Comparison of ENCODE assay signal across 8 cellular contexts in genomic region chr6:12009180-12009748, GRCh38. TPM values are rescaled to one million over a fixed set of nuclear protein-coding genes. Genes with fewer than 3 reads are reported as not detected.
DNase-seq lines count a peak whose midpoint lies in the region; ATAC-seq and TF ChIP-seq lines count a peak whose summit lies in the region.

No MANE protein-coding gene starts in this region.

- CTCF ChIA-PET in activated CD8-positive, alpha-beta memory T cell treated with anti-CD3 and anti-CD28 coated beads, Interleukin-2, amount 10 ng/mL, durations not matched to agents 7 days and 5 days (lab: Charles Lee), result no interaction called here

- TF ChIP-seq POLR2A in thyroid gland (IDR thresholded peaks at IDR 0.05), result no peak

- POLR2A ChIA-PET in activated naive CD8-positive, alpha-beta T cell treated with anti-CD3 and anti-CD28 coated beads, Interleukin-2, amount 10 ng/mL, durations not matched to agents 7 days and 5 days (lab: Charles Lee), result interaction anchor here (0.9 to 2.4 kb wide), 8 partner anchors 8 to 299 kb away, joined by 3 to 7 read pairs (median 4); no protein-coding TSS in a partner anchor

- WGBS in thyroid gland, 2 donors, result 2% methylated on average over 9 to 19 of the region's 29 CpGs

- H3K27ac ChIP-seq in left lung (peak overlapping the region; percentile 97 to 98), thyroid gland (peak overlapping the region; percentile 54 to 94 (median 93))

- peaks cover 5 to 39% of the 10 kb centered on the region in 2 donors for H3K4me1 ChIP-seq in left lung
- peaks cover 21 to 22% of the 10 kb centered on the region in 2 donors for H3K4me1 ChIP-seq in thyroid gland

- no peak for DNase-seq in activated CD8-positive, alpha-beta memory T cell treated with anti-CD3 and anti-CD28 coated beads, Interleukin-2, amount 10 ng/mL, durations not matched to agents 7 days and 5 days
- no peak for DNase-seq in activated CD8-positive, alpha-beta memory T cell treated with anti-CD3 and anti-CD28 coated beads, Interleukin-2, amount 50 U/mL, for 4 hours
- DNase-seq in activated naive CD8-positive, alpha-beta T cell treated with anti-CD3 and anti-CD28 coated beads, Interleukin-2, amount 10 ng/mL, durations not matched to agents 7 days and 5 days, result no peak
- DNase-seq in left lung (no peak), thyroid gland (no peak), NCI-H226 (no peak)

- no peak for ATAC-seq in activated CD8-positive, alpha-beta memory T cell treated with anti-CD3 and anti-CD28 coated beads, Interleukin-2, amount 10 ng/mL, durations not matched to agents 7 days and 5 days
- ATAC-seq in activated naive CD8-positive, alpha-beta T cell treated with anti-CD3 and anti-CD28 coated beads, Interleukin-2, amount 10 ng/mL, durations not matched to agents 7 days and 5 days (ENCODE audit: low read depth), result no peak
- no peak for ATAC-seq in left lung
- no peak for ATAC-seq in HG02610 (IDR thresholded peaks at IDR 0.05; ENCODE audit: unreplicated experiment)
- no peak for ATAC-seq in HG03342 (IDR thresholded peaks at IDR 0.05; ENCODE audit: unreplicated experiment)

- H3K27ac Mint-ChIP-seq in activated CD8-positive, alpha-beta memory T cell treated with anti-CD3 and anti-CD28 coated beads, Interleukin-2, amount 10 ng/mL, durations not matched to agents 7 days and 5 days, result peak overlapping the region; percentile 99
- H3K27ac Mint-ChIP-seq in activated naive CD8-positive, alpha-beta T cell treated with anti-CD3 and anti-CD28 coated beads, Interleukin-2, amount 10 ng/mL, durations not matched to agents 7 days and 5 days, result peak overlapping the region; percentile 100

- H3K9me3 ChIP-seq in left lung (no peaks in the 10 kb centered on the region), thyroid gland (no peaks in the 10 kb centered on the region)

- H3K4me3 Mint-ChIP-seq in activated CD8-positive, alpha-beta memory T cell treated with anti-CD3 and anti-CD28 coated beads, Interleukin-2, amount 10 ng/mL, durations not matched to agents 7 days and 5 days, result peak overlapping the region; percentile 88
- H3K4me3 Mint-ChIP-seq in activated naive CD8-positive, alpha-beta T cell treated with anti-CD3 and anti-CD28 coated beads, Interleukin-2, amount 10 ng/mL, durations not matched to agents 7 days and 5 days, result peak overlapping the region; percentile 96

- H3K36me3 ChIP-seq in left lung (no peaks in the 10 kb centered on the region), thyroid gland (no peaks in the 10 kb centered on the region)

- H3K27me3 Mint-ChIP-seq in activated CD8-positive, alpha-beta memory T cell treated with anti-CD3 and anti-CD28 coated beads, Interleukin-2, amount 10 ng/mL, durations not matched to agents 7 days and 5 days, result no peaks in the 10 kb centered on the region
- no peaks in the 10 kb centered on the region for H3K27me3 Mint-ChIP-seq in activated naive CD8-positive, alpha-beta T cell treated with anti-CD3 and anti-CD28 coated beads, Interleukin-2, amount 10 ng/mL, durations not matched to agents 7 days and 5 days

- H3K4me1 Mint-ChIP-seq in activated CD8-positive, alpha-beta memory T cell treated with anti-CD3 and anti-CD28 coated beads, Interleukin-2, amount 10 ng/mL, durations not matched to agents 7 days and 5 days, result peaks cover 27% of the 10 kb centered on the region
- H3K4me1 Mint-ChIP-seq in activated naive CD8-positive, alpha-beta T cell treated with anti-CD3 and anti-CD28 coated beads, Interleukin-2, amount 10 ng/mL, durations not matched to agents 7 days and 5 days, result peaks cover 17% of the 10 kb centered on the region

- peaks cover 6% of the 10 kb centered on the region for H3K36me3 Mint-ChIP-seq in activated CD8-positive, alpha-beta memory T cell treated with anti-CD3 and anti-CD28 coated beads, Interleukin-2, amount 10 ng/mL, durations not matched to agents 7 days and 5 days
- H3K36me3 Mint-ChIP-seq in activated naive CD8-positive, alpha-beta T cell treated with anti-CD3 and anti-CD28 coated beads, Interleukin-2, amount 10 ng/mL, durations not matched to agents 7 days and 5 days, result peaks cover 2% of the 10 kb centered on the region

- peak overlapping the region; percentile 48 to 70 for H3K4me3 ChIP-seq in left lung
- peak overlapping the region in 2 of 3 donors; percentile 2 to 50 for H3K4me3 ChIP-seq in thyroid gland (replicated peaks in 1 of 3)

- H3K27me3 ChIP-seq in left lung, result no peaks in the 10 kb centered on the region
- no peaks in the 10 kb centered on the region for H3K27me3 ChIP-seq in thyroid gland

- intact Hi-C loops in left lung (cut with DNase I) (no loop called here), thyroid gland (cut with DNase I) (no loop called here)

- no peak for TF ChIP-seq CTCF in left lung (IDR thresholded peaks at IDR 0.05)
- no peak for TF ChIP-seq CTCF in thyroid gland (IDR thresholded peaks at IDR 0.05)

- no peaks in the 10 kb centered on the region for H3K9me3 Mint-ChIP-seq in activated CD8-positive, alpha-beta memory T cell treated with anti-CD3 and anti-CD28 coated beads, Interleukin-2, amount 10 ng/mL, durations not matched to agents 7 days and 5 days (ENCODE audit: low read depth)
- H3K9me3 Mint-ChIP-seq in activated naive CD8-positive, alpha-beta T cell treated with anti-CD3 and anti-CD28 coated beads, Interleukin-2, amount 10 ng/mL, durations not matched to agents 7 days and 5 days, result no peaks in the 10 kb centered on the region

RNA-seq across cellular contexts. Expression of gene HIVEP1, which starts 2.8 kb away (rescaled TPM):
- total RNA-seq in activated CD8-positive, alpha-beta memory T cell treated with anti-CD3 and anti-CD28 coated beads, Interleukin-2, amount 10 ng/mL, durations not matched to agents 7 days and 5 days, result 10 to 100 TPM; 31.1 to 42.0 TPM
- total RNA-seq in activated naive CD8-positive, alpha-beta T cell treated with anti-CD3 and anti-CD28 coated beads, Interleukin-2, amount 10 ng/mL, durations not matched to agents 7 days and 5 days, result 10 to 100 TPM; 29.1 to 30.1 TPM
- 10 to 100 TPM; 29.2 to 35.9 TPM for total RNA-seq in left lung
- 10 to 100 TPM; 17.4 to 35.1 (median 29.0) TPM for total RNA-seq in thyroid gland
